18 cellular contexts compared by ENCODE assay signal in the genomic region with DNA sequence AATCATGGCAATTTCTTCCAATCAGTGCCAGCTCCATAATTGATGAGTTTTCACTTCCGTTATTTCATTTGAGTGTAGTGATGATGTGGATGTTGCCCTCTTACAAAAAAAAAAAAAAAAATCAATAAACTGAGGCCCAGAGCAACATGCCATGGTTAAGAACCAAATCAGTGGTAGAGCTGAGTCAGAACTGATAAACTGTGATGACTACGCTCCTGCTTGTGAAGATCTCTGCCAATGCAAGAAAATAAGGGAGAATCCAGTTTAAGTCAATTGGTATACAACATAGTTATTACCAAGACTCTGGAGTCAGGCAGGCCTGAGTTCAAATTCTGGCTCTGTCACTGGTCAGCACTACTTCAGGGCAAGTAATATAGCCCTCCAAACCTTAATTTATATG.
DNase-seq lines count a peak whose midpoint lies in the region; ATAC-seq, FAIRE-seq and TF ChIP-seq lines count a peak whose summit lies in the region.
"Had no signal": no experiment of that assay in that cellular context is flagged by ENCODE, and none has a peak within 500 bp of the region (broad histone marks: within the 10 kb centered on the region; RNA-seq: fewer than 3 reads in every experiment).

No MANE protein-coding gene starts in this region.

- intact Hi-C loops in pancreas (cut with DNase I): no loop called here

- H3K4me1 Mint-ChIP-seq in activated naive CD8-positive, alpha-beta T cell treated with anti-CD3 and anti-CD28 coated beads for 36 hours: no peaks in the 10 kb centered on the region
- H3K4me1 Mint-ChIP-seq: stimulated activated naive CD8-positive, alpha-beta T cell treated with anti-CD3 and anti-CD28 coated beads, Interleukin-15, amount 100 ng/mL, for 72 hours had no signal

- 87 to 92% methylated on average over 2 of the region's 2 CpGs for WGBS in pancreas, 2 donors

- peaks cover 0 to 3% (median 0%) of the 10 kb centered on the region in 3 donors for H3K4me1 ChIP-seq in pancreas

- H3K36me3 Mint-ChIP-seq in activated naive CD8-positive, alpha-beta T cell treated with anti-CD3 and anti-CD28 coated beads for 36 hours: peaks cover 7% of the 10 kb centered on the region

- H3K4me3 ChIP-seq in MG63 (no peak overlapping the region), bronchial epithelial cell (ENCODE audit: low read depth, low read length) (no peak overlapping the region), pancreas (no peak overlapping the region)

- H3K4me3 Mint-ChIP-seq in activated naive CD8-positive, alpha-beta T cell treated with anti-CD3 and anti-CD28 coated beads for 36 hours: no peak overlapping the region
- H3K4me3 Mint-ChIP-seq: nephron progenitor cell; stimulated activated naive CD8-positive, alpha-beta T cell treated with anti-CD3 and anti-CD28 coated beads, Interleukin-15, amount 100 ng/mL, for 72 hours had no signal

- TF ChIP-seq CTCF in bronchial epithelial cell (IDR thresholded peaks at IDR 0.05; ENCODE audit: insufficient read depth, low read length, severe bottlenecking): no peak
- TF ChIP-seq CTCF in pancreas (IDR thresholded peaks at IDR 0.05): no peak

- no peak for FAIRE-seq in bronchial epithelial cell (lab: Jason Lieb, UNC)
- FAIRE-seq in pancreas (lab: Jason Lieb, UNC): no peak
- FAIRE-seq: GM12891, islet of Langerhans had no signal

- H3K9me3 ChIP-seq in MG63: no peaks in the 10 kb centered on the region
- no peaks in the 10 kb centered on the region for H3K9me3 ChIP-seq in pancreas

- H3K27ac Mint-ChIP-seq in activated naive CD8-positive, alpha-beta T cell treated with anti-CD3 and anti-CD28 coated beads for 36 hours: no peak overlapping the region
- H3K27ac Mint-ChIP-seq: activated naive CD4-positive, alpha-beta T cell treated with anti-CD3 and anti-CD28 coated beads, Interleukin-2, amount 50 U/mL, for 72 hours; nephron progenitor cell; stimulated activated naive CD8-positive, alpha-beta T cell treated with anti-CD3 and anti-CD28 coated beads, Interleukin-15, amount 100 ng/mL, for 72 hours had no signal

- no peaks in the 10 kb centered on the region for H3K9me3 Mint-ChIP-seq in activated naive CD8-positive, alpha-beta T cell treated with anti-CD3 and anti-CD28 coated beads for 36 hours
- H3K9me3 Mint-ChIP-seq: activated naive CD4-positive, alpha-beta T cell treated with anti-CD3 and anti-CD28 coated beads, Interleukin-2, amount 50 U/mL, for 72 hours; nephron progenitor cell; stimulated activated naive CD8-positive, alpha-beta T cell treated with anti-CD3 and anti-CD28 coated beads, Interleukin-15, amount 100 ng/mL, for 72 hours had no signal

- H3K27me3 ChIP-seq in MG63 (no peaks in the 10 kb centered on the region), bronchial epithelial cell (ENCODE audit: control insufficient read depth, insufficient read depth, low read length) (no peaks in the 10 kb centered on the region), pancreas (no peaks in the 10 kb centered on the region)

- no peaks in the 10 kb centered on the region for H3K27me3 Mint-ChIP-seq in activated naive CD8-positive, alpha-beta T cell treated with anti-CD3 and anti-CD28 coated beads for 36 hours
- H3K27me3 Mint-ChIP-seq: stimulated activated naive CD8-positive, alpha-beta T cell treated with anti-CD3 and anti-CD28 coated beads, Interleukin-15, amount 100 ng/mL, for 72 hours had no signal

- no peak overlapping the region for H3K27ac ChIP-seq in pancreas

- DNase-seq in Daoy (ENCODE audit: low read depth) (peak; percentile 58), MG63 (peak; percentile 4), bronchial epithelial cell (ENCODE audit: low read depth) (peak; percentile 79), iris pigment epithelial cell (ENCODE audit: low read depth) (peak; percentile 82), pancreas (no peak)
- no peak for DNase-seq in activated naive CD8-positive, alpha-beta T cell treated with anti-CD3 and anti-CD28 coated beads for 36 hours
- DNase-seq: activated CD4-positive, alpha-beta T cell treated with anti-CD3 and anti-CD28 coated beads for 48 hours; GDM1; Kasumi-1; NCI-H446; nephron progenitor cell; stimulated activated CD4-positive, alpha-beta T cell treated with anti-CD3 and anti-CD28 coated beads, Interleukin-15, amount 100 ng/mL, for 24 hours; stimulated activated naive CD8-positive, alpha-beta T cell treated with anti-CD3 and anti-CD28 coated beads, Interleukin-15, amount 100 ng/mL, for 72 hours had no signal

- ATAC-seq in GM21576 (IDR thresholded peaks at IDR 0.05; ENCODE audit: unreplicated experiment) (no peak), pancreas (no peak), GM18498 (IDR thresholded peaks at IDR 0.05; ENCODE audit: unreplicated experiment) (no peak)
- ATAC-seq: activated naive CD4-positive, alpha-beta T cell treated with anti-CD3 and anti-CD28 coated beads, Interleukin-2, amount 50 U/mL, for 72 hours; stimulated activated naive CD8-positive, alpha-beta T cell treated with anti-CD3 and anti-CD28 coated beads, Interleukin-15, amount 100 ng/mL, for 72 hours had no signal

- H3K36me3 ChIP-seq in MG63: no peaks in the 10 kb centered on the region
- H3K36me3 ChIP-seq in bronchial epithelial cell (ENCODE audit: control insufficient read depth, insufficient read depth, low read length): peaks cover 2% of the 10 kb centered on the region
- peaks cover 0 to 6% (median 5%) of the 10 kb centered on the region in 3 donors for H3K36me3 ChIP-seq in pancreas

Comparison
In these comparisons a context has a peak if more than half of its experiments do, and no peak if none do; other contexts are left out.
1. DNase-seq: peak in Daoy (single experiment), MG63 (single experiment), bronchial epithelial cell (single experiment) and iris pigment epithelial cell (single experiment); none in pancreas (0 of 6) and activated naive CD8-positive, alpha-beta T cell treated with anti-CD3 and anti-CD28 coated beads for 36 hours (single experiment).